8 cellular contexts compared by ENCODE assay signal in the genomic region with DNA sequence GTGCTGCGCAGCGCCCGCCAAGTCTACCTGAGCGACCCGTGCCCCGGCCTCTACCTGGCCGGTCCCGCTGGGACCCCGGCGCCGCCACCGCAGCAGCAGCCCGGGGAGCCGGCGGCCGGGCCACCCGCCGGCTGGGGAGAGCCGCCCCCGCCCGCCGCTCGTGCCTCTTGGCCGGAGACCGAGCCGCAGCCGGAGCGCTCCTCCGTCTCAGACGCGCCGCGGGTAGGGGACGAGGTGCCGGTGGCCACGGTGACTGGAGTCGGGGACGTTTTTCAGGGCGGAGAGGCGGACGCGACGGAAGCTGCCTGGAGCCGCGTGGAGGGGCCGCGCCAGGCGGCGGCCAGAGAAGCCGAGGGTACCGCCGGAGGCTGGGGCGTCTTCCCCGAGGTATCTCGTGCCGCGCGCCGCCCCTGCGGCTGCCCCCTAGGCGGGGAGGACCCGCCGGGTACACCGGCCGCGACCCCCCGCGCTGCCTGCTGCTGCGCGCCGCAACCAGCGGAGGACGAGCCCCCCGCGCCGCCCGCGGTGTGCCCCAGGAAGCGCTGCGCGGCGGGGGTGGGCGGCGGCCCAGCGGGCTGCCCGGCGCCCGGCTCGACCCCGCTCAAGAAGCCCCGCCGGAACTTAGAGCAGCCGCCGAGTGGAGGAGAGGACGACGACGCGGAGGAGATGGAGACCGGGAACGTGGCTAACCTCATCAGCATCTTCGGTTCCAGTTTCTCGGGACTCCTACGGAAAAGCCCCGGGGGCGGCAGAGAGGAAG. TPM values are rescaled to one million over a fixed set of nuclear protein-coding genes. Genes with fewer than 3 reads are reported as not detected.
A peak's percentile ranks its signal among the peaks of the same experiment; 100 is the strongest.
DNase-seq lines count a peak whose midpoint lies in the region; ATAC-seq and TF ChIP-seq lines count a peak whose summit lies in the region.

No MANE protein-coding gene starts in this region.

- peak overlapping the region; percentile 49 for H3K4me2 ChIP-seq in mesenchymal stem cell (ENCODE audit: low read length, poor library complexity, severe bottlenecking)

- H2BK120ac ChIP-seq in mesenchymal stem cell (ENCODE audit: low read depth, low read length) = peak overlapping the region; percentile 42

- H3K4me1 Mint-ChIP-seq in T-helper 1 cell treated with Interleukin-12 subunit alpha and Interleukin-12 subunit beta and Interleukin-4 antibody, amounts not matched to agents 30 μg/mL and 1 μg/mL, for 36 hours (ENCODE audit: low read depth) = peaks cover 44% of the 10 kb centered on the region

- H4K8ac ChIP-seq in mesenchymal stem cell (ENCODE audit: low read length) = peak overlapping the region; percentile 59

- H3K4ac ChIP-seq in mesenchymal stem cell (ENCODE audit: low read depth in 1 of 2, low read length in 2 of 2) = peak overlapping the region; percentile 59 to 60

- H3K27ac Mint-ChIP-seq in T-helper 1 cell treated with Interleukin-12 subunit alpha and Interleukin-12 subunit beta and Interleukin-4 antibody, amounts not matched to agents 30 μg/mL and 1 μg/mL, for 36 hours = peak overlapping the region; percentile 97

- peaks cover 7% of the 10 kb centered on the region for H3K4me1 ChIP-seq in mesenchymal stem cell (ENCODE audit: control insufficient read depth, insufficient read depth, low read depth, low read length)
- H3K4me1 ChIP-seq in stomach smooth muscle (ENCODE audit: control insufficient read depth, insufficient read depth, low read length) = peaks cover 12% of the 10 kb centered on the region

- under 1% methylated on average over 92 of the region's 105 CpGs for WGBS in mesenchymal stem cell

- H3K79me1 ChIP-seq in mesenchymal stem cell (replicated peaks; ENCODE audit: low read length, poor library complexity, severe bottlenecking) = peaks cover 3% of the 10 kb centered on the region

- H3K36me3 Mint-ChIP-seq in T-helper 1 cell treated with Interleukin-12 subunit alpha and Interleukin-12 subunit beta and Interleukin-4 antibody, amounts not matched to agents 30 μg/mL and 1 μg/mL, for 36 hours (ENCODE audit: low read depth) = peaks cover 42% of the 10 kb centered on the region

- H3K4me3 Mint-ChIP-seq in T-helper 1 cell treated with Interleukin-12 subunit alpha and Interleukin-12 subunit beta and Interleukin-4 antibody, amounts not matched to agents 30 μg/mL and 1 μg/mL, for 36 hours = peak overlapping the region; percentile 99

- peak overlapping the region; percentile 64 to 87 for H3K14ac ChIP-seq in mesenchymal stem cell (ENCODE audit: low read length in 2 of 2)

- TF ChIP-seq CTCF in cardiac fibroblast (IDR thresholded peaks at IDR 0.05; ENCODE audit: low read depth, low read length) = no peak

- no peak overlapping the region for H2BK12ac ChIP-seq in mesenchymal stem cell (ENCODE audit: low read length in 2 of 2)

- H3K9me3 ChIP-seq in mesenchymal stem cell (ENCODE audit: control insufficient read depth, low read length) = no peaks in the 10 kb centered on the region
- no peaks in the 10 kb centered on the region for H3K9me3 ChIP-seq in stomach smooth muscle (ENCODE audit: control insufficient read depth in 2 of 2, low read length in 2 of 2)

- H2AK5ac ChIP-seq in mesenchymal stem cell (ENCODE audit: low read length, severe bottlenecking) = no peak overlapping the region

- H3K23ac ChIP-seq in mesenchymal stem cell (ENCODE audit: low read length in 2 of 2) = peak overlapping the region in 1 of 2 experiments; percentile 23

- peaks cover 4% of the 10 kb centered on the region for H3K27me3 Mint-ChIP-seq in T-helper 1 cell treated with Interleukin-12 subunit alpha and Interleukin-12 subunit beta and Interleukin-4 antibody, amounts not matched to agents 30 μg/mL and 1 μg/mL, for 36 hours (ENCODE audit: low read depth)

- peak overlapping the region; percentile 31 for H4K91ac ChIP-seq in mesenchymal stem cell (ENCODE audit: low read length)

- H3K18ac ChIP-seq in mesenchymal stem cell (ENCODE audit: low read depth in 1 of 2, low read length in 2 of 2) = peak overlapping the region; percentile 79 to 82

- H3K4me3 ChIP-seq in cardiac fibroblast (replicated peaks in 1 of 2; ENCODE audit: low read depth in 2 of 2, low read length in 2 of 2) (peak overlapping the region; percentile 89 to 92), mesenchymal stem cell (ENCODE audit: insufficient read depth in 1 of 2, low read depth in 1 of 2, low read length in 2 of 2) (peak overlapping the region; percentile 98 to 100), stomach smooth muscle (ENCODE audit: low read length in 2 of 2) (peak overlapping the region; percentile 89)

- H3K36me3 ChIP-seq in mesenchymal stem cell (ENCODE audit: control insufficient read depth in 1 of 2, insufficient read depth in 2 of 2, low read depth in 1 of 2, low read length in 2 of 2) = peaks cover 7 to 35% of the 10 kb centered on the region in 2 experiments
- no peaks in the 10 kb centered on the region for H3K36me3 ChIP-seq in stomach smooth muscle (ENCODE audit: control insufficient read depth in 2 of 2, insufficient read depth in 2 of 2, low read length in 2 of 2)

- no peak overlapping the region for H2AFZ ChIP-seq in mesenchymal stem cell (ENCODE audit: low read depth, low read length)

- H2BK5ac ChIP-seq in mesenchymal stem cell (ENCODE audit: low read depth, low read length, poor library complexity, severe bottlenecking) = peak overlapping the region; percentile 74

- peak overlapping the region; percentile 75 for H3K27ac ChIP-seq in mesenchymal stem cell (ENCODE audit: low read length, poor library complexity, severe bottlenecking)
- peak overlapping the region; percentile 81 for H3K27ac ChIP-seq in stomach smooth muscle (ENCODE audit: low read length)

- H3K27me3 ChIP-seq in mesenchymal stem cell (ENCODE audit: control insufficient read depth in 1 of 2, insufficient read depth in 1 of 2, low read length in 2 of 2) (no peaks in the 10 kb centered on the region), stomach smooth muscle (ENCODE audit: control insufficient read depth in 1 of 2, insufficient read depth in 2 of 2, low read length in 2 of 2) (no peaks in the 10 kb centered on the region)

- H2BK15ac ChIP-seq in mesenchymal stem cell (ENCODE audit: low read depth, poor library complexity, severe bottlenecking) = peak overlapping the region; percentile 79

- no peak for DNase-seq in cardiac fibroblast (ENCODE audit: low read depth in 2 of 2)
- no peak for DNase-seq in mesenchymal stem cell
- no peak for DNase-seq in GOT3 (lab: John Stamatoyannopoulos, UW)

- H3K9ac ChIP-seq in mesenchymal stem cell (ENCODE audit: low read length) = peak overlapping the region; percentile 97
- H3K9ac ChIP-seq in stomach smooth muscle (ENCODE audit: low read length in 2 of 2) = peak overlapping the region; percentile 75 to 79

- no peaks in the 10 kb centered on the region for H3K9me3 Mint-ChIP-seq in T-helper 1 cell treated with Interleukin-12 subunit alpha and Interleukin-12 subunit beta and Interleukin-4 antibody, amounts not matched to agents 30 μg/mL and 1 μg/mL, for 36 hours

- ATAC-seq in GM18909 (IDR thresholded peaks at IDR 0.05; ENCODE audit: poor library complexity, unreplicated experiment) (peak; percentile 15), HG02981 (IDR thresholded peaks at IDR 0.05; ENCODE audit: unreplicated experiment) (peak; percentile 0), GM18868 (IDR thresholded peaks at IDR 0.05; ENCODE audit: unreplicated experiment) (no peak)

RNA-seq across cellular contexts. Expression of a gene that starts 0.7 kb away (rescaled TPM):
- polyA plus RNA-seq in mesenchymal stem cell (2013, experiment 1 of 2) = 11.3 TPM
- polyA plus RNA-seq in mesenchymal stem cell (2013, experiment 2 of 2) = 11.5 TPM

RNA-seq across cellular contexts. Expression of a gene that starts 55.4 kb away (rescaled TPM):
- polyA plus RNA-seq in mesenchymal stem cell (2013, experiment 1 of 2) = 2.2 TPM
- 2.2 TPM for polyA plus RNA-seq in mesenchymal stem cell (2013, experiment 2 of 2)
